11 cellular contexts compared by ENCODE assay signal in genomic region chr5:157564149-157564711, GRCh38. TPM values are rescaled to one million over a fixed set of nuclear protein-coding genes. Genes with fewer than 3 reads are reported as not detected.
DNase-seq lines count a peak whose midpoint lies in the region; ATAC-seq and TF ChIP-seq lines count a peak whose summit lies in the region.
"Had no signal": no experiment of that assay in that cellular context is flagged by ENCODE, and none has a peak within 500 bp of the region (broad histone marks: within the 10 kb centered on the region; RNA-seq: fewer than 3 reads in every experiment).

No MANE protein-coding gene starts in this region.

- no peak overlapping the region for H3K4me3 Mint-ChIP-seq in activated naive CD4-positive, alpha-beta T cell treated with anti-CD3 and anti-CD28 coated beads, Interleukin-2, amount 10 ng/mL, durations not matched to agents 7 days and 5 days
- H3K4me3 Mint-ChIP-seq in activated naive CD4-positive, alpha-beta T cell treated with anti-CD3 and anti-CD28 coated beads for 36 hours = no peak overlapping the region
- H3K4me3 Mint-ChIP-seq: H9 had no signal

- H3K27me3 Mint-ChIP-seq in activated naive CD4-positive, alpha-beta T cell treated with anti-CD3 and anti-CD28 coated beads, Interleukin-2, amount 10 ng/mL, durations not matched to agents 7 days and 5 days = no peaks in the 10 kb centered on the region
- H3K27me3 Mint-ChIP-seq in activated naive CD4-positive, alpha-beta T cell treated with anti-CD3 and anti-CD28 coated beads for 36 hours (ENCODE audit: low read depth) = no peaks in the 10 kb centered on the region

- H3K4me3 ChIP-seq in colonic mucosa (no peak overlapping the region), muscle layer of duodenum (ENCODE audit: low read depth in 1 of 2, low read length in 2 of 2) (peak overlapping the region; percentile 28 to 41), urinary bladder (ENCODE audit: low read depth, low read length) (no peak overlapping the region)

- intact Hi-C loops in activated naive CD4-positive, alpha-beta T cell treated with anti-CD3 and anti-CD28 coated beads for 36 hours (cut with micrococcal nuclease) = no loop called here
- intact Hi-C loops in colonic mucosa (cut with DNase I) = no loop called here

- no peaks in the 10 kb centered on the region for H3K4me1 ChIP-seq in colonic mucosa
- H3K4me1 ChIP-seq in muscle layer of duodenum (ENCODE audit: control insufficient read depth in 1 of 2, insufficient read depth in 2 of 2, low read length in 2 of 2) = peaks cover 12 to 61% of the 10 kb centered on the region in 2 donors
- peaks cover 2% of the 10 kb centered on the region for H3K4me1 ChIP-seq in urinary bladder (ENCODE audit: insufficient read depth)

- H3K9me3 ChIP-seq in colonic mucosa (no peaks in the 10 kb centered on the region), muscle layer of duodenum (ENCODE audit: control insufficient read depth in 1 of 2, low read length in 2 of 2) (no peaks in the 10 kb centered on the region)

- CTCF ChIA-PET in activated naive CD4-positive, alpha-beta T cell treated with anti-CD3 and anti-CD28 coated beads, Interleukin-2, amount 10 ng/mL, durations not matched to agents 7 days and 5 days (lab: Charles Lee) = interaction anchor here (1.0 kb wide), 1 partner anchor 179 kb away, joined by 3 read pairs; the partner anchor contains the start of gene LSM11
- CTCF ChIA-PET in activated naive CD4-positive, alpha-beta T cell treated with anti-CD3 and anti-CD28 coated beads for 36 hours (lab: Charles Lee) = no interaction called here

- ATAC-seq in GM21367 (IDR thresholded peaks at IDR 0.05; ENCODE audit: unreplicated experiment) = no peak
- no peak for ATAC-seq in GM21619 (IDR thresholded peaks at IDR 0.05; ENCODE audit: unreplicated experiment)
- ATAC-seq in HG02678 (IDR thresholded peaks at IDR 0.05; ENCODE audit: unreplicated experiment) = no peak

- H3K9me3 Mint-ChIP-seq in activated naive CD4-positive, alpha-beta T cell treated with anti-CD3 and anti-CD28 coated beads, Interleukin-2, amount 10 ng/mL, durations not matched to agents 7 days and 5 days = no peaks in the 10 kb centered on the region
- H3K9me3 Mint-ChIP-seq in activated naive CD4-positive, alpha-beta T cell treated with anti-CD3 and anti-CD28 coated beads for 36 hours = no peaks in the 10 kb centered on the region
- H3K9me3 Mint-ChIP-seq: H9 had no signal

- no peak for TF ChIP-seq CTCF in colonic mucosa (IDR thresholded peaks at IDR 0.05)

- no peak for DNase-seq in activated naive CD4-positive, alpha-beta T cell treated with anti-CD3 and anti-CD28 coated beads, Interleukin-2, amount 10 ng/mL, durations not matched to agents 7 days and 5 days
- no peak for DNase-seq in activated naive CD4-positive, alpha-beta T cell treated with anti-CD3 and anti-CD28 coated beads for 36 hours
- no peak for DNase-seq in colonic mucosa
- DNase-seq: activated CD4-positive, alpha-beta T cell treated with anti-CD3 and anti-CD28 coated beads, Interleukin-2, amount 50 U/mL, for 1 hour; H9; NK-92 treated with Interleukin-12 subunit alpha and Interleukin-12 subunit beta, amount 100 ng/mL, for 24 hours had no signal

- WGBS in urinary bladder = 48% methylated on average over 10 of the region's 10 CpGs

- H3K36me3 Mint-ChIP-seq in activated naive CD4-positive, alpha-beta T cell treated with anti-CD3 and anti-CD28 coated beads, Interleukin-2, amount 10 ng/mL, durations not matched to agents 7 days and 5 days = peaks cover 79% of the 10 kb centered on the region
- peaks cover 10% of the 10 kb centered on the region for H3K36me3 Mint-ChIP-seq in activated naive CD4-positive, alpha-beta T cell treated with anti-CD3 and anti-CD28 coated beads for 36 hours (ENCODE audit: low read depth)

- peak overlapping the region in 1 of 2 donors; percentile 31 for H3K9ac ChIP-seq in colonic mucosa (ENCODE audit: low read depth in 2 of 2, low read length in 2 of 2)

- H3K27ac Mint-ChIP-seq in activated naive CD4-positive, alpha-beta T cell treated with anti-CD3 and anti-CD28 coated beads, Interleukin-2, amount 10 ng/mL, durations not matched to agents 7 days and 5 days = peak overlapping the region; percentile 63
- no peak overlapping the region for H3K27ac Mint-ChIP-seq in activated naive CD4-positive, alpha-beta T cell treated with anti-CD3 and anti-CD28 coated beads for 36 hours

- H3K36me3 ChIP-seq in colonic mucosa (no peaks in the 10 kb centered on the region), muscle layer of duodenum (ENCODE audit: control insufficient read depth in 1 of 2, insufficient read depth in 2 of 2, low read length in 2 of 2) (peaks cover 10 to 16% of the 10 kb centered on the region in 2 donors), urinary bladder (ENCODE audit: insufficient read depth) (no peaks in the 10 kb centered on the region)

- H3K4me1 Mint-ChIP-seq in activated naive CD4-positive, alpha-beta T cell treated with anti-CD3 and anti-CD28 coated beads, Interleukin-2, amount 10 ng/mL, durations not matched to agents 7 days and 5 days = peaks cover 75% of the 10 kb centered on the region
- H3K4me1 Mint-ChIP-seq in activated naive CD4-positive, alpha-beta T cell treated with anti-CD3 and anti-CD28 coated beads for 36 hours (ENCODE audit: low read depth) = no peaks in the 10 kb centered on the region

- H3K27ac ChIP-seq in colonic mucosa (peak overlapping the region; percentile 63), muscle layer of duodenum (ENCODE audit: low read length) (peak overlapping the region; percentile 84), urinary bladder (ENCODE audit: low read depth) (peak overlapping the region; percentile 32)

- no peaks in the 10 kb centered on the region for H3K27me3 ChIP-seq in colonic mucosa
- H3K27me3 ChIP-seq in muscle layer of duodenum (ENCODE audit: low read depth, low read length) = no peaks in the 10 kb centered on the region

RNA-seq across cellular contexts. Expression of gene ADAM19, which starts 11.3 kb away (rescaled TPM):
- total RNA-seq in activated naive CD4-positive, alpha-beta T cell treated with anti-CD3 and anti-CD28 coated beads for 36 hours = 10 to 100 TPM; 37.3 to 39.3 TPM
- total RNA-seq in colonic mucosa (10 to 100 TPM in 1 of 2 donors, 1 to 10 TPM in 1; 2.9 to 12.8 TPM), urinary bladder (49.8 TPM)
- 26.4 TPM for polyA plus RNA-seq in urinary bladder

Comparison
In these comparisons a context has a peak if more than half of its experiments do, and no peak if none do; other contexts are left out.
1. H3K27ac ChIP-seq: peak in every context shown above with its lines; median percentile 84 in muscle layer of duodenum; 63 in colonic mucosa; 32 in urinary bladder.
2. H3K4me3 ChIP-seq: peak in muscle layer of duodenum (2 of 2); none in colonic mucosa (single experiment) and urinary bladder (single experiment).